15 cellular contexts compared by ENCODE assay signal in genomic region chr22:19817561-19818263, GRCh38. TPM values are rescaled to one million over a fixed set of nuclear protein-coding genes. Genes with fewer than 3 reads are reported as not detected.
DNase-seq lines count a peak whose midpoint lies in the region; ATAC-seq and TF ChIP-seq lines count a peak whose summit lies in the region.
"Had no signal": no experiment of that assay in that cellular context is flagged by ENCODE, and none has a peak within 500 bp of the region (broad histone marks: within the 10 kb centered on the region; RNA-seq: fewer than 3 reads in every experiment).

No MANE protein-coding gene starts in this region.

- no peak overlapping the region for H3K56ac ChIP-seq in mesendoderm (ENCODE audit: low read length)

- H3K4me2 ChIP-seq in DND-41 (ENCODE audit: insufficient read depth, low read length) (no peak overlapping the region), neuronal stem cell (ENCODE audit: insufficient read depth, low read length, poor library complexity, severe bottlenecking) (no peak overlapping the region), mesendoderm (ENCODE audit: low read length) (no peak overlapping the region)

- no peak overlapping the region for H4K91ac ChIP-seq in neuronal stem cell (ENCODE audit: low read depth, low read length, poor library complexity)

- WGBS in neuronal stem cell (ENCODE audit: extremely low coverage in 2 of 2, insufficient read length in 2 of 2, insufficient replicate concordance in 1 of 2), 2 donors, result no CpG with 5 or more reads among the region's 16 CpGs
- no CpG with 5 or more reads among the region's 16 CpGs for WGBS in mesendoderm (ENCODE audit: extremely low coverage, insufficient coverage, low lambda C conversion rate)

- H2AFZ ChIP-seq in DND-41 (ENCODE audit: low read depth, low read length), result no peak overlapping the region
- H2AFZ ChIP-seq in neuronal stem cell (ENCODE audit: low read length), result no peak overlapping the region

- no peak overlapping the region for H2BK12ac ChIP-seq in neuronal stem cell (ENCODE audit: low read length)

- H2BK5ac ChIP-seq in neuronal stem cell (ENCODE audit: low read length), result no peak overlapping the region
- H2BK5ac ChIP-seq in mesendoderm (ENCODE audit: low read length), result no peak overlapping the region

- H3K23ac ChIP-seq in neuronal stem cell (ENCODE audit: low read depth, low read length, poor library complexity), result peak overlapping the region; percentile 75
- no peak overlapping the region for H3K23ac ChIP-seq in mesendoderm (ENCODE audit: low read length)

- H4K20me1 ChIP-seq in DND-41 (ENCODE audit: insufficient read depth, low read length), result peaks cover 30% of the 10 kb centered on the region

- ATAC-seq in DND-41 (ENCODE audit: insufficient read depth, low read depth) (no peak; the same call in 2 of the 3 replicates), HG03565 (IDR thresholded peaks at IDR 0.05; ENCODE audit: unreplicated experiment) (no peak), GM19324 (IDR thresholded peaks at IDR 0.05; ENCODE audit: low FRiP score, unreplicated experiment) (no peak)
- ATAC-seq: activated T-cell treated with anti-CD3 and anti-CD28 coated beads, Interleukin-2, amount 50 U/mL, for 72 hours; left ventricle myocardium superior; naive thymus-derived CD4-positive, alpha-beta T cell had no signal

- H3K36me3 ChIP-seq in DND-41 (ENCODE audit: insufficient read depth, low read length) (peaks cover 60% of the 10 kb centered on the region), neuronal stem cell (replicated peaks in 1 of 2; ENCODE audit: control insufficient read depth in 2 of 2, insufficient read depth in 2 of 2, low read length in 2 of 2) (no peaks in the 10 kb centered on the region), mesendoderm (ENCODE audit: control insufficient read depth, insufficient read depth, low read length) (no peaks in the 10 kb centered on the region)
- H3K36me3 ChIP-seq: prostate gland had no signal

- H2AK5ac ChIP-seq in neuronal stem cell (ENCODE audit: low read depth, low read length), result no peak overlapping the region
- no peak overlapping the region for H2AK5ac ChIP-seq in mesendoderm (ENCODE audit: low read length)

- H4K8ac ChIP-seq in neuronal stem cell (ENCODE audit: low read depth, low read length) (no peak overlapping the region), mesendoderm (ENCODE audit: low read depth, low read length) (no peak overlapping the region)

- no peak overlapping the region for H3K18ac ChIP-seq in neuronal stem cell (ENCODE audit: low read length)
- no peak overlapping the region for H3K18ac ChIP-seq in mesendoderm (ENCODE audit: low read length)

- no peak overlapping the region for H2BK15ac ChIP-seq in neuronal stem cell (ENCODE audit: low read length)
- H2BK15ac ChIP-seq in mesendoderm (replicated peaks; ENCODE audit: low read depth), result no peak overlapping the region

- peaks cover 8% of the 10 kb centered on the region for H3K79me1 ChIP-seq in neuronal stem cell (ENCODE audit: low read depth, low read length)
- no peaks in the 10 kb centered on the region for H3K79me1 ChIP-seq in mesendoderm (ENCODE audit: low read length)

- H3K79me2 ChIP-seq in DND-41 (ENCODE audit: insufficient read depth, low read length) (no peaks in the 10 kb centered on the region; the same call in 1 of the 2 replicates), mesendoderm (ENCODE audit: control insufficient read depth, insufficient read depth, low read length) (no peaks in the 10 kb centered on the region)

- H3K4me3 ChIP-seq in DND-41 (ENCODE audit: low read depth in 1 of 2, low read length in 2 of 2), result no peak overlapping the region
- no peak overlapping the region for H3K4me3 ChIP-seq in neuronal stem cell (ENCODE audit: low read length in 2 of 2)
- no peak overlapping the region for H3K4me3 ChIP-seq in mesendoderm (ENCODE audit: low read length)
- H3K4me3 ChIP-seq: prostate gland had no signal

- no peak overlapping the region for H4K5ac ChIP-seq in mesendoderm (ENCODE audit: low read length)

- H2BK120ac ChIP-seq in neuronal stem cell (ENCODE audit: low read depth, low read length) (no peak overlapping the region), mesendoderm (ENCODE audit: low read depth, low read length) (no peak overlapping the region)

- H3K27ac ChIP-seq in DND-41 (ENCODE audit: low read length) (peak overlapping the region; percentile 42; the same call in 1 of the 2 replicates), neuronal stem cell (replicated peaks; ENCODE audit: low read length) (no peak overlapping the region), mesendoderm (ENCODE audit: low read depth, low read length) (no peak overlapping the region)
- H3K27ac ChIP-seq: prostate gland had no signal

- no peaks in the 10 kb centered on the region for H3K4me1 ChIP-seq in DND-41 (ENCODE audit: insufficient read depth, low read length)
- H3K4me1 ChIP-seq in neuronal stem cell (ENCODE audit: control insufficient read depth in 2 of 2, insufficient read depth in 1 of 2, low read depth in 1 of 2, low read length in 2 of 2), result peaks cover 0 to 3% of the 10 kb centered on the region in 2 donors
- H3K4me1 ChIP-seq in mesendoderm (ENCODE audit: control insufficient read depth, low read depth, low read length), result no peaks in the 10 kb centered on the region
- H3K4me1 ChIP-seq: prostate gland had no signal

- no peak overlapping the region for H3K4ac ChIP-seq in neuronal stem cell (ENCODE audit: low read length)
- H3K4ac ChIP-seq in mesendoderm (ENCODE audit: low read depth, low read length), result no peak overlapping the region

- H3K9ac ChIP-seq in DND-41 (ENCODE audit: low read depth, low read length) (no peak overlapping the region), neuronal stem cell (ENCODE audit: low read depth, low read length, poor library complexity) (no peak overlapping the region), mesendoderm (ENCODE audit: low read length) (no peak overlapping the region)

- no peak for DNase-seq in DND-41
- DNase-seq in NCI-H2107 treated with DMSO at 0.1 percent for 48 hours (lab: John Stamatoyannopoulos, UW; ENCODE audit: unreplicated experiment), result peak; percentile 38
- DNase-seq in activated CD8-positive, alpha-beta memory T cell treated with anti-CD3 and anti-CD28 coated beads, Interleukin-2, amount 50 U/mL, for 48 hours, result peak; percentile 49
- DNase-seq in neuronal stem cell (ENCODE audit: low spot score), result no peak
- no peak for DNase-seq in Kasumi-1 (lab: John Stamatoyannopoulos, UW)
- DNase-seq in mesendoderm, result no peak
- DNase-seq: activated CD4-positive, alpha-beta T cell treated with anti-CD3 and anti-CD28 coated beads for 4 hours; activated T-cell treated with anti-CD3 and anti-CD28 coated beads, Interleukin-2, amount 50 U/mL, for 72 hours; caudate nucleus; left ventricle myocardium superior; NCI-H2227 treated with DMSO at 0.1 percent for 48 hours had no signal

- H3K27me3 ChIP-seq in DND-41 (ENCODE audit: insufficient read depth, low read length, poor library complexity) (no peaks in the 10 kb centered on the region), neuronal stem cell (ENCODE audit: control insufficient read depth in 3 of 3, insufficient read depth in 3 of 3, low read depth in 1 of 3, low read length in 3 of 3) (no peaks in the 10 kb centered on the region), mesendoderm (ENCODE audit: insufficient read depth, low read length, poor library complexity) (no peaks in the 10 kb centered on the region)

- no peaks in the 10 kb centered on the region for H3K9me3 ChIP-seq in DND-41 (ENCODE audit: insufficient read depth, low read length, severe bottlenecking)
- H3K9me3 ChIP-seq in neuronal stem cell (replicated peaks in 1 of 2; ENCODE audit: control insufficient read depth in 2 of 2, insufficient read depth in 1 of 2, low read depth in 1 of 2, low read length in 2 of 2), result no peaks in the 10 kb centered on the region
- H3K9me3 ChIP-seq: prostate gland had no signal

- H3K14ac ChIP-seq in neuronal stem cell (ENCODE audit: low read length), result peak overlapping the region; percentile 61

- TF ChIP-seq CTCF in DND-41 (IDR thresholded peaks at IDR 0.05; ENCODE audit: borderline replicate concordance, extremely low read depth, low read length, poor library complexity, severe bottlenecking), result no peak

RNA-seq across cellular contexts. Expression of gene GNB1L, which starts 37.0 kb away (rescaled TPM):
- 7.9 TPM for polyA plus RNA-seq in neuronal stem cell (2013, experiment 1 of 2)
- 8.3 TPM for polyA plus RNA-seq in neuronal stem cell (2013, experiment 2 of 2)
- polyA plus RNA-seq in mesendoderm (2013, experiment 1 of 2), result 4.7 TPM
- 4.2 TPM for polyA plus RNA-seq in mesendoderm (2013, experiment 2 of 2)

RNA-seq across cellular contexts. Expression of gene RTL10, which starts 37.0 kb away (rescaled TPM):
- polyA plus RNA-seq in neuronal stem cell (2013, experiment 1 of 2), result 9.7 TPM
- 10.2 TPM for polyA plus RNA-seq in neuronal stem cell (2013, experiment 2 of 2)
- 7.4 TPM for polyA plus RNA-seq in mesendoderm (2013, experiment 1 of 2)
- 7.6 TPM for polyA plus RNA-seq in mesendoderm (2013, experiment 2 of 2)

RNA-seq across cellular contexts. Expression of gene TBX1, which starts 57.1 kb away (rescaled TPM):
- polyA plus RNA-seq in neuronal stem cell (2013, experiment 1 of 2), result 0.31 TPM
- 0.26 TPM for polyA plus RNA-seq in neuronal stem cell (2013, experiment 2 of 2)
- 0.03 TPM for polyA plus RNA-seq in mesendoderm (2013, experiment 1 of 2)
- polyA plus RNA-seq in mesendoderm (2013, experiment 2 of 2), result 0.10 TPM
- polyA plus RNA-seq: naive thymus-derived CD4-positive, alpha-beta T cell had no signal

Comparison
In these comparisons a context has a peak if more than half of its experiments do, and no peak if none do; other contexts are left out.
1. DNase-seq: peak in NCI-H2107 treated with DMSO at 0.1 percent for 48 hours (single experiment) and activated CD8-positive, alpha-beta memory T cell treated with anti-CD3 and anti-CD28 coated beads, Interleukin-2, amount 50 U/mL, for 48 hours (single experiment); none in DND-41 (single experiment), neuronal stem cell (single experiment), Kasumi-1 (0 of 2) and mesendoderm (single experiment).